In the genomic region with DNA sequence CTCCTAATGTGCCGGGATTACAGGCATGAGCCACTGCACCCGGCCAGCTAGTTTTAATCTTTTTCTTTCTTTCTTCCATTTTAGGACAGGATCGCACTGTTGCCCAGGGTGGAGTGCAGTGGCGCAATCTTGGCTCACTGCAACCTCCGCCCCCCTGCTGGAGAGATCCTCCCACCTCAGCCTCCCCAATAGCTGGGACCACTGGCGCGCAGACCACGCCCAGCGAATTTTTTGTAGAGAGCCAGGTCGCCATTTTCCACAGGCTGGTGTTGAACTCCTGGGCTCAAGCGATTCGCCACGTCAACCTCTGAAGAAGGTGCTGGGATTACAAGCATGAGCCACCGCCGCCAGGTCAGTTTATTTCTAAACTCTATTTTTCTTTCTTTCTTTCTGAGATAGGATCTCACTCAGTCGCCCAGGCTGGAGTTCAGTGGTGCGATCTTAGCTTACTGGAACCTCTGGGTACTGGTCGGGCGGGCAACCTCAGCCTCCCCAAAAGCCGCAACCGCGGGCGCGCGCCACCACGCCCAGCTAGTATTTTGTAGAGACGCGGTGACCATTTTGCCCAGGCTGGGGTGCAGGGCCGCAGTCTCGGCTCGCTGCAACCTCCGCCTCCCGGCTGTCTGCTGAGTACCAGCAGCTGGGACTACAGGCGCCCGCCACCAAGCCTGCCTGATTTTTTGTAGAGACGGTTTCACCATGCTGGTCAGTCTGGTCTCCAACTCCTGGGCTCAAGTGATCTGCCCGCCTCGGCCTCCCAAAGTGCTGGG, we compare ENCODE assay signal across 21 cellular contexts. TPM values are rescaled to one million over a fixed set of nuclear protein-coding genes. Genes with fewer than 3 reads are reported as not detected.
DNase-seq lines count a peak whose midpoint lies in the region; FAIRE-seq and TF ChIP-seq lines count a peak whose summit lies in the region.
"Had no signal": no experiment of that assay in that cellular context is flagged by ENCODE, and none has a peak within 500 bp of the region (broad histone marks: within the 10 kb centered on the region; RNA-seq: fewer than 3 reads in every experiment).

No MANE protein-coding gene starts in this region.

- intact Hi-C loops in posterior vena cava (cut with DNase I) (no loop called here), kidney (cut with DNase I) (no loop called here)

- no peak overlapping the region for H3K4me3 ChIP-seq in kidney (ENCODE audit: low read length in 2 of 2)
- H3K4me3 ChIP-seq: GM12878, GM23248 had no signal

- H3K9ac ChIP-seq in kidney (ENCODE audit: low read length in 2 of 2): no peak overlapping the region
- H3K9ac ChIP-seq: GM23248 had no signal

- DNase-seq in HuH-7 (ENCODE audit: low spot score): peak; percentile 80
- peak; percentile 68 for DNase-seq in NCI-H146 treated with DMSO at 0.1 percent for 48 hours (lab: John Stamatoyannopoulos, UW; ENCODE audit: unreplicated experiment)
- DNase-seq in posterior vena cava (ENCODE audit: low spot score): peak; percentile 66
- no peak for DNase-seq in HUDEP-2 (lab: John Stamatoyannopoulos, UW; ENCODE audit: unreplicated experiment in 76 of 76)
- no peak for DNase-seq in activated naive CD4-positive, alpha-beta T cell treated with anti-CD3 and anti-CD28 coated beads, Interleukin-2, amount 50 U/mL, for 16 hours
- no peak for DNase-seq in kidney
- DNase-seq: C1 segment of cervical spinal cord; Calu3; CD4-positive, alpha-beta memory T cell; COR-L47; DMS53; DMS79 treated with DMSO at 0.1 percent for 48 hours; GDM1; GM23248; H7; HCEC 1CT had no signal

- H3K4me1 ChIP-seq in kidney (ENCODE audit: control insufficient read depth in 1 of 2, insufficient read depth in 1 of 2, low read depth in 1 of 2, low read length in 2 of 2): no peaks in the 10 kb centered on the region

- no peak for TF ChIP-seq CTCF in kidney (IDR thresholded peaks at IDR 0.05; ENCODE audit: borderline replicate concordance, extremely low read depth, insufficient read depth)

- no peaks in the 10 kb centered on the region for H3K36me3 ChIP-seq in kidney (ENCODE audit: control insufficient read depth in 1 of 2, insufficient read depth in 2 of 2, low read length in 2 of 2)

- no peak for FAIRE-seq in kidney (lab: Jason Lieb, UNC)
- FAIRE-seq: GM12878, GM19239, H1 had no signal

- H3K9me3 ChIP-seq in kidney (ENCODE audit: control insufficient read depth in 1 of 2, low read length in 2 of 2): no peaks in the 10 kb centered on the region

- no peak overlapping the region for H3K27ac ChIP-seq in kidney (ENCODE audit: low read depth in 2 of 2, low read length in 2 of 2)
- H3K27ac ChIP-seq: GM23248 had no signal

RNA-seq across cellular contexts. Expression of a gene that starts 20.0 kb away (rescaled TPM):
- not detected for total RNA-seq in posterior vena cava
- not detected for total RNA-seq in kidney
- not detected for polyA plus RNA-seq in kidney (ENCODE audit: insufficient read depth, low read depth, low replicate concordance)
- total RNA-seq: A172; Calu3; CD4-positive, alpha-beta memory T cell; GM23248 had no signal
- polyA plus RNA-seq: BJ; CD4-positive, alpha-beta memory T cell; GM23248 had no signal

Comparison
In these comparisons a context has a peak if more than half of its experiments do, and no peak if none do; other contexts are left out.
1. DNase-seq: peak in HuH-7 (single experiment), NCI-H146 treated with DMSO at 0.1 percent for 48 hours (single experiment) and posterior vena cava (single experiment); none in HUDEP-2 (0 of 76), activated naive CD4-positive, alpha-beta T cell treated with anti-CD3 and anti-CD28 coated beads, Interleukin-2, amount 50 U/mL, for 16 hours (single experiment) and kidney (single experiment).